ENCODE assay signal across 24 cellular contexts in genomic region chr17:72913315-72913714, GRCh38.
DNase-seq lines count a peak whose midpoint lies in the region; ATAC-seq, FAIRE-seq and TF ChIP-seq lines count a peak whose summit lies in the region.
"Had no signal": no experiment of that assay in that cellular context is flagged by ENCODE, and none has a peak within 500 bp of the region (broad histone marks: within the 10 kb centered on the region; RNA-seq: fewer than 3 reads in every experiment).

No MANE protein-coding gene starts in this region.

- no peak overlapping the region for H2AFZ ChIP-seq in endothelial cell of umbilical vein (ENCODE audit: low read depth, low read length)
- H2AFZ ChIP-seq: GM23338 had no signal

- H3K4me2 ChIP-seq in endothelial cell of umbilical vein (ENCODE audit: insufficient read depth, low read length), result no peak overlapping the region
- H3K4me2 ChIP-seq: GM23338 had no signal

- POLR2A ChIA-PET in endothelial cell of umbilical vein (lab: Charles Lee), result no interaction called here

- TF ChIP-seq CTCF in endothelial cell of umbilical vein (IDR thresholded peaks at IDR 0.05; ENCODE audit: extremely low read depth in 1 of 2, insufficient read depth in 1 of 2, low read depth in 1 of 2, low read length in 2 of 2) (no peak), prostate gland (IDR thresholded peaks at IDR 0.05) (no peak), dorsolateral prefrontal cortex (IDR thresholded peaks at IDR 0.05 in 54 of 56, conservative IDR thresholded peaks at IDR 0.05 in 2 of 56; ENCODE audit: low read depth in 1 of 56, partially characterized antibody in 56 of 56) (no peak)

- H3K27ac ChIP-seq in right cardiac atrium (ENCODE audit: low read length) (no peak overlapping the region), endothelial cell of umbilical vein (ENCODE audit: insufficient read depth, low read depth, low read length) (no peak overlapping the region), prostate gland (no peak overlapping the region), dorsolateral prefrontal cortex (peak overlapping the region in 1 of 59 donors; percentile 33)
- H3K27ac ChIP-seq: 22Rv1, C4-2B had no signal

- H3K9me3 ChIP-seq in right cardiac atrium (ENCODE audit: control insufficient read depth, low read length), result no peaks in the 10 kb centered on the region
- H3K9me3 ChIP-seq in endothelial cell of umbilical vein (replicated peaks; ENCODE audit: control insufficient read depth, insufficient read depth, low read length), result no peaks in the 10 kb centered on the region
- H3K9me3 ChIP-seq in prostate gland, result no peaks in the 10 kb centered on the region

- intact Hi-C loops in right cardiac atrium (cut with DNase I), result no loop called here
- intact Hi-C loops in Right ventricle myocardium inferior (cut with DNase I), result no loop called here
- intact Hi-C loops in endothelial cell of umbilical vein (cut with micrococcal nuclease), result no loop called here
- intact Hi-C loops in prostate gland (cut with DNase I), result no loop called here
- intact Hi-C loops in dorsolateral prefrontal cortex (cut with DNase I), result loop anchor here in 1 of 2 donors (10.0 kb wide), 1 partner anchor 189 kb away; no protein-coding TSS in a partner anchor

- ATAC-seq in right cardiac atrium (peak; percentile 40 to 84), Right ventricle myocardium inferior (no peak), HG03097 (IDR thresholded peaks at IDR 0.05; ENCODE audit: low FRiP score, unreplicated experiment) (no peak)
- ATAC-seq: GM23338 had no signal

- no peaks in the 10 kb centered on the region for H3K9me1 ChIP-seq in endothelial cell of umbilical vein (replicated peaks; ENCODE audit: control insufficient read depth, extremely low read depth, insufficient read depth, low read length)

- WGBS in right cardiac atrium, result 70% methylated on average over 3 of the region's 3 CpGs
- WGBS in prostate gland, result 91% methylated on average over 3 of the region's 3 CpGs

- no peak for TF ChIP-seq POLR2A in endothelial cell of umbilical vein (IDR thresholded peaks at IDR 0.05; ENCODE audit: low read depth, low read length)
- TF ChIP-seq POLR2A in prostate gland (IDR thresholded peaks at IDR 0.05), result no peak

- H3K27me3 ChIP-seq in right cardiac atrium (ENCODE audit: control insufficient read depth, insufficient read depth), result no peaks in the 10 kb centered on the region
- no peaks in the 10 kb centered on the region for H3K27me3 ChIP-seq in endothelial cell of umbilical vein (ENCODE audit: control insufficient read depth in 2 of 2, insufficient read depth in 2 of 2, low read length in 2 of 2)
- H3K27me3 ChIP-seq in prostate gland (replicated peaks; ENCODE audit: insufficient read depth), result no peaks in the 10 kb centered on the region
- H3K27me3 ChIP-seq in dorsolateral prefrontal cortex, result no peaks in the 10 kb centered on the region

- H3K4me1 ChIP-seq in right cardiac atrium (ENCODE audit: control insufficient read depth, insufficient read depth, low read length) (no peaks in the 10 kb centered on the region), endothelial cell of umbilical vein (ENCODE audit: control insufficient read depth, extremely low read depth, insufficient read depth, low read length) (peaks cover 3% of the 10 kb centered on the region), prostate gland (replicated peaks) (no peaks in the 10 kb centered on the region)

- H3K9ac ChIP-seq in endothelial cell of umbilical vein (replicated peaks; ENCODE audit: extremely low read depth, insufficient read depth, low read length), result no peak overlapping the region

- DNase-seq in right cardiac atrium (no peak), Right ventricle myocardium inferior (ENCODE audit: missing footprints) (no peak), NCI-H82 (lab: John Stamatoyannopoulos, UW) (peak; percentile 69), endothelial cell of umbilical vein (ENCODE audit: low read depth, low spot score) (no peak), NCI-H345 (lab: John Stamatoyannopoulos, UW) (no peak), prostate gland (ENCODE audit: low spot score) (no peak), dorsolateral prefrontal cortex (no peak)
- DNase-seq: CD8-positive, alpha-beta memory T cell; DMS53; EL; GF-D8; HCEC 1CT; KBM-7; NCI-H1092; NCI-H1436; NCI-H187 treated with DMSO at 0.1 percent for 48 hours; NCI-H2107; NCI-H510A; NCI-H774 had no signal

- dilution Hi-C loops in endothelial cell of umbilical vein (cut with MboI; ENCODE audit: extremely low pct_ligation_motif_present, low sequenced_read_pairs), result no loop called here

- FAIRE-seq in endothelial cell of umbilical vein (lab: Jason Lieb, UNC), result peak; percentile 8
- FAIRE-seq: D721Med had no signal

- H3K4me3 ChIP-seq in right cardiac atrium (ENCODE audit: low read length) (no peak overlapping the region), endothelial cell of umbilical vein (replicated peaks in 1 of 3; ENCODE audit: insufficient read depth in 1 of 3, low read depth in 1 of 3, low read length in 3 of 3) (no peak overlapping the region), prostate gland (no peak overlapping the region), dorsolateral prefrontal cortex (no peak overlapping the region)
- H3K4me3 ChIP-seq: GM23338 had no signal

- CTCF ChIA-PET in endothelial cell of umbilical vein (lab: Charles Lee), result no interaction called here

- H3K36me3 ChIP-seq in endothelial cell of umbilical vein (ENCODE audit: control insufficient read depth in 2 of 2, extremely low read depth in 1 of 2, insufficient read depth in 2 of 2, low read length in 2 of 2) (no peaks in the 10 kb centered on the region), prostate gland (no peaks in the 10 kb centered on the region)

- no peaks in the 10 kb centered on the region for H4K20me1 ChIP-seq in endothelial cell of umbilical vein (replicated peaks; ENCODE audit: control insufficient read depth, extremely low read depth, insufficient read depth, low read length)

- BruUV-seq in endothelial cell of umbilical vein (replicated peaks; lab: Mats Ljungman, UMichigan), result no TSS peak

- no peaks in the 10 kb centered on the region for H3K79me2 ChIP-seq in endothelial cell of umbilical vein (ENCODE audit: control insufficient read depth, insufficient read depth, low read length)

TF ChIP-seq in endothelial cell of umbilical vein, 7 proteins besides CTCF, POLR2A, EP300 and RAD21:
- TF ChIP-seq JUN (IDR thresholded peaks at IDR 0.05; ENCODE audit: borderline replicate concordance, insufficient read depth, insufficient read length, low read depth), result peak; percentile 14
- TF ChIP-seq GATA2 (IDR thresholded peaks at IDR 0.05; ENCODE audit: insufficient read depth, insufficient read length, low read depth, low read length), result no peak

Comparison
In these comparisons a context has a peak if more than half of its experiments do, and no peak if none do; other contexts are left out.
1. ATAC-seq: peak in right cardiac atrium (2 of 2); none in Right ventricle myocardium inferior (single experiment) and HG03097 (single experiment).